Comparison of ENCODE assay signal across 32 cellular contexts in genomic region chr1:31258581-31258980, GRCh38. TPM values are rescaled to one million over a fixed set of nuclear protein-coding genes. Genes with fewer than 3 reads are reported as not detected.
"Had no signal": no experiment of that assay in that cellular context is flagged by ENCODE, and none has a peak within 500 bp of the region (broad histone marks: within the 10 kb centered on the region; RNA-seq: fewer than 3 reads in every experiment).

No MANE protein-coding gene starts in this region.

- H3K4me1 ChIP-seq: left lung, lower lobe of right lung, pancreas, right atrium auricular region, right lobe of liver, stomach, testis, thyroid gland, upper lobe of left lung, vagina had no signal

- H3K9me3 Mint-ChIP-seq: immature natural killer cell; naive thymus-derived CD8-positive, alpha-beta T cell; nephron; neural crest cell; stimulated activated naive B cell treated with anti-CD40 and anti-IgM and Interleukin-4, amounts not matched to agents 10 μg/mL and 1 μg/mL and 100 μg/mL, for 72 hours had no signal

- H3K9me3 ChIP-seq: left lung, lower lobe of right lung, pancreas, right atrium auricular region, right lobe of liver, stomach, testis, thyroid gland, transverse colon, upper lobe of left lung, vagina had no signal

- H3K27me3 Mint-ChIP-seq: naive thymus-derived CD8-positive, alpha-beta T cell; stimulated activated naive B cell treated with anti-CD40 and anti-IgM and Interleukin-4, amounts not matched to agents 10 μg/mL and 1 μg/mL and 100 μg/mL, for 72 hours had no signal

- H3K4me3 ChIP-seq: left lung, lower lobe of right lung, pancreas, right atrium auricular region, right lobe of liver, skin epidermis, stomach, testis, thyroid gland, transverse colon, upper lobe of left lung, vagina had no signal

- H3K27ac ChIP-seq: left lung, lower lobe of right lung, pancreas, right atrium auricular region, right lobe of liver, skin epidermis, stomach, testis, thyroid gland, transverse colon, upper lobe of left lung, vagina had no signal

- H3K27ac Mint-ChIP-seq: immature natural killer cell; naive thymus-derived CD8-positive, alpha-beta T cell; nephron; stimulated activated naive B cell treated with anti-CD40 and anti-IgM and Interleukin-4, amounts not matched to agents 10 μg/mL and 1 μg/mL and 100 μg/mL, for 72 hours had no signal

- ATAC-seq: left colon; left lung; lower lobe of right lung; naive thymus-derived CD8-positive, alpha-beta T cell; pancreas; right lobe of liver; stimulated activated naive B cell treated with anti-CD40 and anti-IgM and Interleukin-4, amounts not matched to agents 10 μg/mL and 1 μg/mL and 100 μg/mL, for 72 hours; stimulated activated naive CD8-positive, alpha-beta T cell treated with anti-CD3 and anti-CD28 coated beads, Interleukin-15, Interleukin-2, amounts not matched to agents 100 U/mL and 50 U/mL, for 24 hours had no signal

- H3K4me1 Mint-ChIP-seq: immature natural killer cell; naive thymus-derived CD8-positive, alpha-beta T cell; nephron; neural crest cell; stimulated activated naive B cell treated with anti-CD40 and anti-IgM and Interleukin-4, amounts not matched to agents 10 μg/mL and 1 μg/mL and 100 μg/mL, for 72 hours had no signal

- H3K27me3 ChIP-seq: left lung, pancreas, right atrium auricular region, right lobe of liver, stomach, testis, thyroid gland, transverse colon, upper lobe of left lung, vagina had no signal

- DNase-seq: hypothalamus; immature natural killer cell; kidney; left colon; left lung; lower lobe of right lung; mammary epithelial cell; mesenchymal stem cell; naive thymus-derived CD8-positive, alpha-beta T cell; nucleus accumbens; pancreas; posterior cingulate gyrus; right lobe of liver; stimulated activated CD4-positive, alpha-beta T cell treated with anti-CD3 and anti-CD28 coated beads, Interleukin-12 subunit alpha, Interleukin-12 subunit beta, amount 100 ng/mL, for 4 hours; stimulated activated CD4-positive, alpha-beta T cell treated with anti-CD3 and anti-CD28 coated beads, Interleukin-15, amount 100 ng/mL, for 24 hours; stimulated activated CD4-positive, alpha-beta T cell treated with anti-CD3 and anti-CD28 coated beads, Interleukin-2, amount 100 ng/mL, for 24 hours; stimulated activated CD4-positive, alpha-beta T cell treated with anti-CD3 and anti-CD28 coated beads, Interleukin-4, amount 100 ng/mL, for 1 hour; stimulated activated naive B cell treated with anti-CD40 and anti-IgM and Interleukin-4, amounts not matched to agents 10 μg/mL and 1 μg/mL and 100 μg/mL, for 72 hours; stimulated activated naive CD8-positive, alpha-beta T cell treated with anti-CD3 and anti-CD28 coated beads, Interleukin-15, Interleukin-2, amounts not matched to agents 100 U/mL and 50 U/mL, for 24 hours; stomach; testis; thyroid gland; transverse colon; upper lobe of left lung had no signal

- H3K4me3 Mint-ChIP-seq: immature natural killer cell; naive thymus-derived CD8-positive, alpha-beta T cell; nephron; neural crest cell; stimulated activated naive B cell treated with anti-CD40 and anti-IgM and Interleukin-4, amounts not matched to agents 10 μg/mL and 1 μg/mL and 100 μg/mL, for 72 hours had no signal

RNA-seq across cellular contexts. Expression of gene NKAIN1, which starts 18.9 kb away (rescaled TPM):
- total RNA-seq: left lung; liver; lower lobe of right lung; naive thymus-derived CD8-positive, alpha-beta T cell; osteoblast; pulmonary artery endothelial cell; right atrium auricular region; right lobe of liver; stomach; thyroid gland; transverse colon; vagina had no signal
- polyA plus RNA-seq: liver; naive thymus-derived CD8-positive, alpha-beta T cell had no signal
